Comparison of ENCODE assay signal across 8 cellular contexts in the genomic region with DNA sequence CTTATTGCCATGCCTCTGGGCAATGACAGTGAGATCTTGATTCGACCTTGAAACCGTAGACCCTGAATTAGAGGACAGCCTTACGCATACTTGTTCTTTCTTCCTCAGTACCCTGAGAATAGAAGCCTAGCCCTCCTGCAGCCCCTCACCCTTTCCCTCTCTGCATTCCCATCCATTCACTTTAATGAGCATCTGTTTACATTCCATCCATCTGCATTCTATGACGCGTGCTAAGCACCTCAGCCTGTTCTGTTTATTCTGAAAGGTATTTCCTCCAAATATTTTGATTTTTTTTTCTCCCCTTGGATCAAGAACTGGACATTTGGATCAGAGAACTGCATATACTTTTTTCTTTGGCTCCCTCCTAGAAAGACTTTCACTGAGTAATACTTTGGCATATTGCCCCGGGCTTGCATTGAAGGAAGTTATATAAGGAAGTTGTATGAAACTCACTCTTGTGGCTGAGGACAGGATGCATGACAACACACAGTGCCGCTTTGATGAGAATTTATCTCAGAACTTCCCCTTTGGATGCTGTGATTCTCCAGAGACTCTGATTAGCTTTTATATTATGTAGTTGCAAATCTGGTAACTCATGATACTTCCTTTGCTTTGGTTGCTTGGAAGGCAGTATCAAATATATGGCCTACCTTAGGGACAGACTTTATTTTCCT. TPM values are rescaled to one million over a fixed set of nuclear protein-coding genes. Genes with fewer than 3 reads are reported as not detected.
DNase-seq lines count a peak whose midpoint lies in the region; ATAC-seq, FAIRE-seq and TF ChIP-seq lines count a peak whose summit lies in the region.

No MANE protein-coding gene starts in this region.

- no peak overlapping the region for H3K9ac ChIP-seq in astrocyte (ENCODE audit: low read length)
- no peak overlapping the region for H3K9ac ChIP-seq in iPS-18a (ENCODE audit: low read length)

- ATAC-seq in GM18867 (IDR thresholded peaks at IDR 0.05; ENCODE audit: unreplicated experiment), result no peak

- no peak overlapping the region for H2AFZ ChIP-seq in astrocyte (ENCODE audit: low read depth, low read length)

- no peaks in the 10 kb centered on the region for H3K79me2 ChIP-seq in astrocyte (ENCODE audit: insufficient read depth, low read length)

- H3K4me1 Mint-ChIP-seq in astrocyte (ENCODE audit: low read depth, unreplicated experiment), result peaks cover 22% of the 10 kb centered on the region

- TF ChIP-seq CTCF in astrocyte (IDR thresholded peaks at IDR 0.05; ENCODE audit: insufficient read depth, low read depth, low read length), result no peak

- H3K9me3 ChIP-seq in astrocyte (ENCODE audit: insufficient read depth, low read depth, low read length) (no peaks in the 10 kb centered on the region), iPS-18a (ENCODE audit: control insufficient read depth, low read depth, low read length) (no peaks in the 10 kb centered on the region)

- H3K27me3 Mint-ChIP-seq in astrocyte (ENCODE audit: low read depth, unreplicated experiment), result peaks cover 37% of the 10 kb centered on the region

- H3K4me2 ChIP-seq in astrocyte (ENCODE audit: low read length), result peak overlapping the region; percentile 56

- H4K20me1 ChIP-seq in astrocyte (ENCODE audit: insufficient read depth, low read length), result no peaks in the 10 kb centered on the region

- peak overlapping the region; percentile 9 for H3K27ac Mint-ChIP-seq in astrocyte (ENCODE audit: unreplicated experiment)

- H3K36me3 ChIP-seq in astrocyte (ENCODE audit: insufficient read depth, low read length) (no peaks in the 10 kb centered on the region), iPS-18a (ENCODE audit: control insufficient read depth, low read depth, low read length) (no peaks in the 10 kb centered on the region)

- H3K27ac ChIP-seq in astrocyte (ENCODE audit: low read depth, low read length) (no peak overlapping the region), iPS-18a (ENCODE audit: low read length) (no peak overlapping the region)

- H3K4me1 ChIP-seq in astrocyte (ENCODE audit: insufficient read depth, low read length), result peaks cover 28% of the 10 kb centered on the region
- peaks cover 19% of the 10 kb centered on the region for H3K4me1 ChIP-seq in iPS-18a (ENCODE audit: control insufficient read depth, low read depth, low read length)

- FAIRE-seq in astrocyte (lab: Jason Lieb, UNC), result peak; percentile 82

- H3K27me3 ChIP-seq in astrocyte (ENCODE audit: insufficient read depth, low read length) (no peaks in the 10 kb centered on the region), iPS-18a (ENCODE audit: control insufficient read depth, insufficient read depth, low read length) (peaks cover 26% of the 10 kb centered on the region)

- H3K9me3 Mint-ChIP-seq in astrocyte (ENCODE audit: unreplicated experiment), result peaks cover 8% of the 10 kb centered on the region

- peaks cover 22% of the 10 kb centered on the region for H3K36me3 Mint-ChIP-seq in astrocyte (ENCODE audit: low read depth, unreplicated experiment)

- H3K4me3 ChIP-seq in astrocyte (ENCODE audit: insufficient read depth, low read depth, low read length) (no peak overlapping the region), iPS-18a (ENCODE audit: low read length) (peak overlapping the region; percentile 18)

- DNase-seq in EH (ENCODE audit: low read depth), result peak; percentile 93
- DNase-seq in LoVo (ENCODE audit: low spot score), result peak; percentile 30
- DNase-seq in astrocyte (ENCODE audit: low read depth), result peak; percentile 85
- DNase-seq in superior temporal gyrus (ENCODE audit: extremely low spot score), result peak; percentile 81
- no peak for DNase-seq in NCI-H2227 (lab: John Stamatoyannopoulos, UW; ENCODE audit: unreplicated experiment)
- no peak for DNase-seq in DMS79 treated with DMSO at 0.1 percent for 48 hours (lab: John Stamatoyannopoulos, UW)

- H3K4me3 Mint-ChIP-seq in astrocyte (ENCODE audit: unreplicated experiment), result no peak overlapping the region

RNA-seq across cellular contexts. Expression of gene TMEM8B, which starts 15.7 kb away (rescaled TPM):
- 8.6 and 8.9 TPM in 2 replicates for total RNA-seq in astrocyte

RNA-seq across cellular contexts. Expression of gene FAM221B, which starts 16.2 kb away (rescaled TPM):
- total RNA-seq in astrocyte, result not detected in 2 replicates

RNA-seq across cellular contexts. Expression of gene OR13J1, which starts 25.4 kb away (rescaled TPM):
- not detected in 2 replicates for total RNA-seq in astrocyte

RNA-seq across cellular contexts. Expression of gene HINT2, which starts 29.9 kb away (rescaled TPM):
- total RNA-seq in astrocyte, result 22.8 and 23.7 TPM in 2 replicates

RNA-seq across cellular contexts. Expression of gene SPAG8, which starts 32.7 kb away (rescaled TPM):
- total RNA-seq in astrocyte, result 0.46 and 0.52 TPM in 2 replicates

Comparison
In these comparisons a context has a peak if more than half of its experiments do, and no peak if none do; other contexts are left out.
1. DNase-seq: peak in EH (single experiment), LoVo (single experiment), astrocyte (single experiment) and superior temporal gyrus (single experiment); none in NCI-H2227 (single experiment) and DMS79 treated with DMSO at 0.1 percent for 48 hours (single experiment).